In the genomic region with DNA sequence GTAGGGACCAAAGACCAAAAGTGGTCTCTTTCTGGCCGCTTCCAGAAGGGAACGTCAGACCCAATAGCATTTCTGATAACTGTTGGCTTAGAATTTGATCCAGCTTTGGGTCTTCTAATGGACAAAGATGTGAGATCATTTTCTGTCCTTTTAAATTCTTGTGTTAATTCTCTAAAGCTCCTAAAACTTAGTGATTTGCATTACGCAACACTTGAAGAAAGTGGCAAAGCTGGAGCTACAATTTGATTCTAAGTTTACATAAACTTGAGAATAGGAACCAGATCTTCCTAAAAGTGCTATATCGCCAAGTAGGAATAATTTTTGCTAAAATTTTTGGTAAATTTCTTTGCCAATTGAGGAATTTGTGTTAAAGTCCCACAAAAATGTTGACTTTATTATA, we compare ENCODE assay signal across 20 cellular contexts. TPM values are rescaled to one million over a fixed set of nuclear protein-coding genes. Genes with fewer than 3 reads are reported as not detected.
"Had no signal": no experiment of that assay in that cellular context is flagged by ENCODE, and none has a peak within 500 bp of the region (broad histone marks: within the 10 kb centered on the region; RNA-seq: fewer than 3 reads in every experiment).

No MANE protein-coding gene starts in this region.

- H3K27me3 Mint-ChIP-seq: naive B cell had no signal

- DNase-seq: dorsolateral prefrontal cortex; effector CD4-positive, alpha-beta T cell; effector memory CD4-positive, alpha-beta T cell; esophagus squamous epithelium; gastrocnemius medialis; hippocampal formation; left lung; lower lobe of right lung; mucosa of descending colon; naive B cell had no signal

- H3K27ac Mint-ChIP-seq: mesothelial cell of epicardium, naive B cell had no signal

- H3K36me3 ChIP-seq: esophagus squamous epithelium, gastrocnemius medialis, heart right ventricle, left lung, lower lobe of right lung had no signal

- H3K27me3 ChIP-seq: dorsolateral prefrontal cortex, esophagus squamous epithelium, gastrocnemius medialis, heart right ventricle, left lung had no signal

- FAIRE-seq: colon, islet of Langerhans had no signal

- H3K4me1 ChIP-seq: esophagus squamous epithelium, gastrocnemius medialis, heart right ventricle, left lung, lower lobe of right lung had no signal

- H3K9me3 ChIP-seq: esophagus squamous epithelium, gastrocnemius medialis, heart right ventricle, left lung, lower lobe of right lung, mucosa of descending colon had no signal

- H3K4me1 Mint-ChIP-seq: naive B cell had no signal

- H3K4me3 Mint-ChIP-seq: mesothelial cell of epicardium, naive B cell had no signal

- H3K36me3 Mint-ChIP-seq: mesothelial cell of epicardium, naive B cell had no signal

- H3K4me3 ChIP-seq: coronary artery, dorsolateral prefrontal cortex, esophagus squamous epithelium, gastrocnemius medialis, heart right ventricle, left lung, lower lobe of right lung, mucosa of descending colon had no signal

- H3K9me3 Mint-ChIP-seq: mesothelial cell of epicardium, naive B cell had no signal

- H3K27ac ChIP-seq: coronary artery, dorsolateral prefrontal cortex, epithelial cell of prostate, esophagus squamous epithelium, gastrocnemius medialis, heart right ventricle, left lung, lower lobe of right lung had no signal

- ATAC-seq: esophagus mucosa, gastrocnemius medialis, heart right ventricle, left cardiac atrium, left ventricle myocardium superior, lower lobe of right lung, mucosa of descending colon had no signal

RNA-seq across cellular contexts. Expression of a gene that starts 21.6 kb away (rescaled TPM):
- total RNA-seq: myocyte had no signal
